Comparison of ENCODE assay signal across 5 cellular contexts in genomic region chr20:3158968-3159431, GRCh38. TPM values are rescaled to one million over a fixed set of nuclear protein-coding genes. Genes with fewer than 3 reads are reported as not detected.
A peak's percentile ranks its signal among the peaks of the same experiment; 100 is the strongest.
DNase-seq lines count a peak whose midpoint lies in the region; ATAC-seq and TF ChIP-seq lines count a peak whose summit lies in the region.

No MANE protein-coding gene starts in this region.

- H3K27me3 ChIP-seq in breast epithelium (no peaks in the 10 kb centered on the region), neural progenitor cell (no peaks in the 10 kb centered on the region)

- peaks cover 54% of the 10 kb centered on the region for H4K20me1 ChIP-seq in neural progenitor cell (ENCODE audit: low read depth)

- no peaks in the 10 kb centered on the region for H3K9me3 Mint-ChIP-seq in neural progenitor cell

- peak overlapping the region; percentile 98 for H3K4me3 Mint-ChIP-seq in neural progenitor cell

- peaks cover 22% of the 10 kb centered on the region for H3K4me1 Mint-ChIP-seq in neural progenitor cell

- peaks cover 61% of the 10 kb centered on the region for H3K79me2 ChIP-seq in neural progenitor cell (ENCODE audit: low read depth)

- peak overlapping the region; percentile 99 for H3K4me2 ChIP-seq in neural progenitor cell

- no peak for TF ChIP-seq POLR2A in breast epithelium (IDR thresholded peaks at IDR 0.05)

- H3K4me1 ChIP-seq in breast epithelium, result peaks cover 15 to 19% of the 10 kb centered on the region in 2 donors
- peaks cover 11% of the 10 kb centered on the region for H3K4me1 ChIP-seq in neural progenitor cell

- H3K27me3 Mint-ChIP-seq in neural progenitor cell (ENCODE audit: insufficient read depth, low read depth), result peaks cover 5% of the 10 kb centered on the region

- H3K36me3 ChIP-seq in breast epithelium (no peaks in the 10 kb centered on the region), neural progenitor cell (no peaks in the 10 kb centered on the region)

- H2AFZ ChIP-seq in neural progenitor cell (replicated peaks), result no peak overlapping the region

- peaks cover 18% of the 10 kb centered on the region for H3F3A ChIP-seq in neural progenitor cell (ENCODE audit: low read depth)

- peak overlapping the region; percentile 95 for H3K9ac ChIP-seq in neural progenitor cell

- DNase-seq in LNCaP clone FGC (ENCODE audit: low read depth) (no peak), breast epithelium (ENCODE audit: low spot score in 2 of 2) (no peak), neural progenitor cell (ENCODE audit: low spot score) (peak; percentile 58)

- H3K27ac ChIP-seq in breast epithelium (peak overlapping the region; percentile 89 to 90), neural progenitor cell (peak overlapping the region; percentile 60)

- H3K4me3 ChIP-seq in LNCaP clone FGC (ENCODE audit: low read depth, low read length) (peak overlapping the region; percentile 90), breast epithelium (peak overlapping the region; percentile 86 to 97 (median 94)), neural progenitor cell (peak overlapping the region; percentile 82)

- intact Hi-C loops in breast epithelium (cut with DNase I; ENCODE audit: low total_unique reads), result no loop called here

- ATAC-seq in GM21381 (IDR thresholded peaks at IDR 0.05; ENCODE audit: unreplicated experiment), result no peak
- no peak for ATAC-seq in HG03095 (IDR thresholded peaks at IDR 0.05; ENCODE audit: unreplicated experiment)

- peaks cover 2% of the 10 kb centered on the region for H3K36me3 Mint-ChIP-seq in neural progenitor cell

- H3K27ac Mint-ChIP-seq in neural progenitor cell, result peak overlapping the region; percentile 89

- H3K9me3 ChIP-seq in breast epithelium (no peaks in the 10 kb centered on the region), neural progenitor cell (ENCODE audit: low read depth) (no peaks in the 10 kb centered on the region)

- TF ChIP-seq CTCF in LNCaP clone FGC (IDR thresholded peaks at IDR 0.05; ENCODE audit: control insufficient read depth, extremely low read depth, insufficient read depth) (no peak), breast epithelium (IDR thresholded peaks at IDR 0.05) (no peak), neural progenitor cell (IDR thresholded peaks at IDR 0.05) (no peak)

RNA-seq across cellular contexts. Expression of gene FASTKD5, which starts 0.7 kb away (rescaled TPM):
- 10 to 100 TPM; 15.4 to 18.3 (median 16.3) TPM for total RNA-seq in breast epithelium
- 13.2 and 17.7 TPM in 2 replicates for total RNA-seq in neural progenitor cell (ENCODE audit: low replicate concordance)

RNA-seq across cellular contexts. Expression of gene UBOX5, which starts 0.7 kb away (rescaled TPM):
- total RNA-seq in breast epithelium (1 to 10 TPM; 5.9 to 8.9 (median 6.6) TPM), neural progenitor cell (ENCODE audit: low replicate concordance) (3.7 and 6.2 TPM in 2 replicates)

RNA-seq across cellular contexts. Expression of gene LZTS3, which starts 14.3 kb away (rescaled TPM):
- total RNA-seq in breast epithelium, result 10 to 100 TPM in 2 of 3 donors, 1 to 10 TPM in 1; 9.3 to 12.1 (median 11.3) TPM
- 3.7 and 12.5 TPM in 2 replicates for total RNA-seq in neural progenitor cell (ENCODE audit: low replicate concordance)

RNA-seq across cellular contexts. Expression of gene DDRGK1, which starts 45.5 kb away (rescaled TPM):
- total RNA-seq in breast epithelium (10 to 100 TPM; 87.1 to 91.8 (median 89.8) TPM), neural progenitor cell (ENCODE audit: low replicate concordance) (27.9 and 58.4 TPM in 2 replicates)

RNA-seq across cellular contexts. Expression of gene ITPA, which starts 50.3 kb away (rescaled TPM):
- total RNA-seq in breast epithelium (10 to 100 TPM; 35.2 to 43.6 (median 39.1) TPM), neural progenitor cell (ENCODE audit: low replicate concordance) (18.2 and 27.7 TPM in 2 replicates)
